Comparison of ENCODE assay signal across 15 cellular contexts in the genomic region with DNA sequence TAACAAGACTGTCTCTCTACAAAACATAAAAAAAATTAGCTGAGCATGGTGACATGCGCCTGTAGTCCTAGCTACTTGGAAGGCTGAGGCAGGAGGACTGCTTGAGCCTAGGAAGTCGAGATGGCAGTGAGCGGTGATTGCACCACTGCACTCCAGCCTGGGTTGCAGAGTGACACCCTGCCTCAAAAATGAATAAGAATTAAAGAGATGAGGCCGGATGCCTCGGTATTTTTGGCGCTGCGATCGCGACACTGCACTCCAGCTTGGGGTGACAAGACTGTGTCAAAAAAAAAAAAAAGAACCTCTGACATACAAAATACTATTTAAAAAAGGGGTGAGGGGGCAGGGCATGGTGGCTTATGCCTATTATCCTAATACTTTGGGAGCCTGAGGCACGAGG. TPM values are rescaled to one million over a fixed set of nuclear protein-coding genes. Genes with fewer than 3 reads are reported as not detected.
DNase-seq lines count a peak whose midpoint lies in the region; ATAC-seq and TF ChIP-seq lines count a peak whose summit lies in the region.
"Had no signal": no experiment of that assay in that cellular context is flagged by ENCODE, and none has a peak within 500 bp of the region (broad histone marks: within the 10 kb centered on the region; RNA-seq: fewer than 3 reads in every experiment).

No MANE protein-coding gene starts in this region.

- WGBS in heart left ventricle, 4 donors = 57 to 64% (median 62%) methylated on average over 10 of the region's 10 CpGs
- whole genome bisulfite sequencing in GM23248 (ENCODE audit: low coverage in 1 of 2, low lambda C conversion rate in 2 of 2, missing lambda C conversion rate in 2 of 2), 2 experiments = 90 to 93% methylated on average over 10 of the region's 10 CpGs
- WGBS in esophagus squamous epithelium, 2 donors = 67 to 76% methylated on average over 10 of the region's 10 CpGs

- no peak overlapping the region for H2AFZ ChIP-seq in GM23248

- H3K4me3 Mint-ChIP-seq in T-cell = peak overlapping the region; percentile 89 to 100 (median 97)
- H3K4me3 Mint-ChIP-seq in stimulated activated naive CD8-positive, alpha-beta T cell treated with anti-CD3 and anti-CD28 coated beads, Interleukin-15, amount 100 ng/mL, for 72 hours = peak overlapping the region; percentile 69 to 97

- H3K27ac ChIP-seq in left ventricle myocardium inferior (replicated peaks) = no peak overlapping the region
- H3K27ac ChIP-seq in heart left ventricle = peak overlapping the region in 1 of 12 donors; percentile 20
- H3K27ac ChIP-seq in effector memory CD4-positive, alpha-beta T cell (ENCODE audit: insufficient read depth, low read length, poor library complexity, severe bottlenecking) = no peak overlapping the region
- no peak overlapping the region for H3K27ac ChIP-seq in GM23248
- H3K27ac ChIP-seq in esophagus squamous epithelium = no peak overlapping the region

- H3K9me2 ChIP-seq in GM23248 (ENCODE audit: insufficient read depth) = no peaks in the 10 kb centered on the region

- H3K9me3 Mint-ChIP-seq in T-cell = no peaks in the 10 kb centered on the region
- H3K9me3 Mint-ChIP-seq in stimulated activated naive CD8-positive, alpha-beta T cell treated with anti-CD3 and anti-CD28 coated beads, Interleukin-15, amount 100 ng/mL, for 72 hours = peaks cover 0 to 8% of the 10 kb centered on the region in 2 donors

- H3K4me2 ChIP-seq in GM23248 (ENCODE audit: unreplicated experiment) = no peak overlapping the region

- TF ChIP-seq POLR2A in heart left ventricle (IDR thresholded peaks at IDR 0.05) (no peak), esophagus squamous epithelium (IDR thresholded peaks at IDR 0.05) (no peak)

- H3K4me3 ChIP-seq in left ventricle myocardium inferior = peak overlapping the region; percentile 87
- no peak overlapping the region for H3K4me3 ChIP-seq in heart left ventricle
- peak overlapping the region; percentile 18 for H3K4me3 ChIP-seq in effector memory CD4-positive, alpha-beta T cell (ENCODE audit: insufficient read depth, low read depth, low read length, poor library complexity, severe bottlenecking)
- H3K4me3 ChIP-seq in GM23248 = no peak overlapping the region
- H3K4me3 ChIP-seq in esophagus squamous epithelium = peak overlapping the region in 1 of 4 donors; percentile 8

- peaks cover 9% of the 10 kb centered on the region for H3F3A ChIP-seq in GM23248 (ENCODE audit: insufficient read depth)

- H3K27me3 Mint-ChIP-seq in T-cell = no peaks in the 10 kb centered on the region
- H3K27me3 Mint-ChIP-seq in stimulated activated naive CD8-positive, alpha-beta T cell treated with anti-CD3 and anti-CD28 coated beads, Interleukin-15, amount 100 ng/mL, for 72 hours = no peaks in the 10 kb centered on the region

- in situ Hi-C loops in GM23248 (cut with MboI) = no loop called here

- H4K20me1 ChIP-seq in GM23248 (ENCODE audit: insufficient read depth) = no peaks in the 10 kb centered on the region

- H3K4me1 Mint-ChIP-seq in T-cell = peaks cover 86% of the 10 kb centered on the region in 3 donors
- H3K4me1 Mint-ChIP-seq in stimulated activated naive CD8-positive, alpha-beta T cell treated with anti-CD3 and anti-CD28 coated beads, Interleukin-15, amount 100 ng/mL, for 72 hours = peaks cover 67% of the 10 kb centered on the region

- H3K9me3 ChIP-seq in left ventricle myocardium inferior (replicated peaks) = peaks cover 4% of the 10 kb centered on the region
- H3K9me3 ChIP-seq in heart left ventricle = no peaks in the 10 kb centered on the region
- H3K9me3 ChIP-seq in effector memory CD4-positive, alpha-beta T cell (ENCODE audit: control insufficient read depth, low read length) = no peaks in the 10 kb centered on the region
- H3K9me3 ChIP-seq in GM23248 (ENCODE audit: low read depth) = no peaks in the 10 kb centered on the region
- H3K9me3 ChIP-seq in esophagus squamous epithelium = no peaks in the 10 kb centered on the region

- POLR2A ChIA-PET in T-cell (lab: Charles Lee) = interaction anchor here (0.6 to 1.1 kb wide), 4 partner anchors 9 to 60 kb away, joined by 3 to 16 read pairs (median 4); no protein-coding TSS in a partner anchor

- no peak overlapping the region for H3K9ac ChIP-seq in GM23248

- DNase-seq in left ventricle myocardium inferior (no peak), heart left ventricle (no peak), T-cell (peak in 26 of 34 experiments; percentile 10 to 47 (median 33)), GM23248 (no peak), NCI-H2081 (lab: John Stamatoyannopoulos, UW) (no peak), esophagus squamous epithelium (lab: John Stamatoyannopoulos, UW) (no peak)
- DNase-seq in effector memory CD4-positive, alpha-beta T cell = no peak
- DNase-seq in stimulated activated naive CD8-positive, alpha-beta T cell treated with anti-CD3 and anti-CD28 coated beads, Interleukin-15, amount 100 ng/mL, for 72 hours = no peak
- DNase-seq: erythroblast, heart right ventricle, IMR-90, kidney glomerular epithelial cell, NCI-H1417 treated with DMSO at 0.1 percent for 48 hours, NCI-H446 treated with DMSO at 0.1 percent for 48 hours had no signal

- H3K36me3 Mint-ChIP-seq in T-cell = peaks cover 51% of the 10 kb centered on the region

- ATAC-seq in heart left ventricle (no peak), T-cell (replicated peaks in 1 of 4) (peak; percentile 33 to 56 (median 48))
- no peak for ATAC-seq in stimulated activated naive CD8-positive, alpha-beta T cell treated with anti-CD3 and anti-CD28 coated beads, Interleukin-15, amount 100 ng/mL, for 72 hours
- ATAC-seq: heart right ventricle, SK-N-SH treated with all-trans-retinoic acid at 6 μM for 48 hours had no signal

- peaks cover 100% of the 10 kb centered on the region for H3K79me2 ChIP-seq in GM23248 (ENCODE audit: insufficient read depth)

- intact Hi-C loops in left ventricle myocardium inferior (cut with micrococcal nuclease) (no loop called here), heart left ventricle (cut with DNase I) (no loop called here), esophagus squamous epithelium (cut with DNase I) (no loop called here)

- H3K36me3 ChIP-seq in left ventricle myocardium inferior = peaks cover 9% of the 10 kb centered on the region
- peaks cover 0 to 20% (median 0%) of the 10 kb centered on the region in 9 donors for H3K36me3 ChIP-seq in heart left ventricle
- peaks cover 8% of the 10 kb centered on the region for H3K36me3 ChIP-seq in effector memory CD4-positive, alpha-beta T cell (ENCODE audit: control insufficient read depth, insufficient read depth, low read length)
- H3K36me3 ChIP-seq in GM23248 (ENCODE audit: low read depth) = no peaks in the 10 kb centered on the region
- H3K36me3 ChIP-seq in esophagus squamous epithelium = peaks cover 0 to 24% (median 6%) of the 10 kb centered on the region in 3 donors

- H3K27me3 ChIP-seq in left ventricle myocardium inferior (ENCODE audit: low read depth) (no peaks in the 10 kb centered on the region), heart left ventricle (no peaks in the 10 kb centered on the region), GM23248 (replicated peaks; ENCODE audit: insufficient read depth) (no peaks in the 10 kb centered on the region), esophagus squamous epithelium (no peaks in the 10 kb centered on the region)
- H3K27me3 ChIP-seq in effector memory CD4-positive, alpha-beta T cell (replicated peaks; ENCODE audit: control insufficient read depth, insufficient read depth, low read length, poor library complexity, severe bottlenecking) = no peaks in the 10 kb centered on the region
- H3K27me3 ChIP-seq: heart right ventricle had no signal

- H3K4me1 ChIP-seq in left ventricle myocardium inferior = peaks cover 99% of the 10 kb centered on the region
- peaks cover 9 to 89% (median 66%) of the 10 kb centered on the region in 12 donors for H3K4me1 ChIP-seq in heart left ventricle
- H3K4me1 ChIP-seq in effector memory CD4-positive, alpha-beta T cell (ENCODE audit: control insufficient read depth, insufficient read depth, low read length, poor library complexity, severe bottlenecking) = peaks cover 34% of the 10 kb centered on the region
- H3K4me1 ChIP-seq in GM23248 (ENCODE audit: insufficient read depth) = peaks cover 48% of the 10 kb centered on the region
- peaks cover 12 to 97% (median 27%) of the 10 kb centered on the region in 3 donors for H3K4me1 ChIP-seq in esophagus squamous epithelium

- CTCF ChIA-PET in T-cell (lab: Charles Lee) = interaction anchor here (0.7 kb wide), 2 partner anchors 26 kb away, joined by 3 to 4 read pairs; no protein-coding TSS in a partner anchor

- TF ChIP-seq CTCF in left ventricle myocardium inferior (IDR thresholded peaks at IDR 0.05; ENCODE audit: borderline replicate concordance) = no peak
- no peak for TF ChIP-seq CTCF in heart left ventricle (IDR thresholded peaks at IDR 0.05)
- TF ChIP-seq CTCF in esophagus squamous epithelium (IDR thresholded peaks at IDR 0.05) = no peak

- H3K27ac Mint-ChIP-seq in T-cell = peak overlapping the region; percentile 64 to 77
- peak overlapping the region in 1 of 2 donors; percentile 68 for H3K27ac Mint-ChIP-seq in stimulated activated naive CD8-positive, alpha-beta T cell treated with anti-CD3 and anti-CD28 coated beads, Interleukin-15, amount 100 ng/mL, for 72 hours

RNA-seq across cellular contexts. Expression of a gene that starts 7.3 kb away (rescaled TPM):
- total RNA-seq in left ventricle myocardium inferior = 47.4 TPM
- 10 to 100 TPM; 41.8 to 60.9 (median 50.1) TPM for total RNA-seq in heart left ventricle
- polyA plus RNA-seq in heart left ventricle = 10 to 100 TPM; 31.0 to 48.3 TPM
- 100 to 1,000 TPM in 4 of 5 donors, 10 to 100 TPM in 1; 97.1 to 125 (median 101) TPM for total RNA-seq in T-cell
- 35.5 and 41.7 TPM in 2 replicates for total RNA-seq in GM23248 (2014; rRNA removed; shearing (Covaris generic))
- polyA plus RNA-seq in GM23248 (2016; fragmentation: Nextera tagmentation; extraction: Ambion mirVana) = 38.1 and 38.8 TPM in 2 replicates
- 10 to 100 TPM; 27.4 to 64.3 (median 43.2) TPM for total RNA-seq in esophagus squamous epithelium

Comparison
In these comparisons a context has a peak if more than half of its experiments do, and no peak if none do; other contexts are left out.
1. H3K4me3 ChIP-seq: peak in left ventricle myocardium inferior (single experiment) and effector memory CD4-positive, alpha-beta T cell (single experiment); none in heart left ventricle (0 of 12) and GM23248 (single experiment).
2. DNase-seq: peak in T-cell (26 of 34); none in left ventricle myocardium inferior (single experiment), heart left ventricle (0 of 5), effector memory CD4-positive, alpha-beta T cell (0 of 3), stimulated activated naive CD8-positive, alpha-beta T cell treated with anti-CD3 and anti-CD28 coated beads, Interleukin-15, amount 100 ng/mL, for 72 hours (0 of 2), GM23248 (single experiment), NCI-H2081 (0 of 2) and esophagus squamous epithelium (single experiment).
3. ATAC-seq: peak in T-cell (4 of 4); none in heart left ventricle (0 of 4) and stimulated activated naive CD8-positive, alpha-beta T cell treated with anti-CD3 and anti-CD28 coated beads, Interleukin-15, amount 100 ng/mL, for 72 hours (single experiment).